In the genomic region with DNA sequence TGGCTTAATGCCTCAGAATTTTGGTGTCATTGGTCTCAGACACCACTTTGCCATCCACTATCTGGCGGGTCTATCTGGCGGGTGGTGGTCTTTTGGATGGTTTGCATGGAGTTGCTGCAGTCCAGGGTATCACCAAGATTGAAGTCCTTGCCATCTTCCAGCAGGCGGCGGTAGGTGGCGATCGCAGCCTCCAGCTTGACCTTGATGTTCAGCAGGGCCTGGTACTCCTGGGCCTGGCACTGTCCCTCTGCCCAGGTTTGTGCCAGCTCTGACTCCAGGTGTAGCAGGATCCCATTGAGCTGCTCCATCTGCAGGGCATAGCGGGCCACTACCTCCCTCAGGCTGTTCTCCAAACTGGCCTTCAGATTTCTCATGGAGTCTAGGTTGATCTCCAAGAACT, we compare ENCODE assay signal across 19 cellular contexts.
DNase-seq lines count a peak whose midpoint lies in the region; FAIRE-seq and TF ChIP-seq lines count a peak whose summit lies in the region.
"Had no signal": no experiment of that assay in that cellular context is flagged by ENCODE, and none has a peak within 500 bp of the region (broad histone marks: within the 10 kb centered on the region; RNA-seq: fewer than 3 reads in every experiment).

No MANE protein-coding gene starts in this region.

- H3K4me3 ChIP-seq in endodermal cell (ENCODE audit: low read length) (no peak overlapping the region), spleen (no peak overlapping the region)
- H3K4me3 ChIP-seq: BLaER1 treated with 17β-estradiol and CSF1 and Interleukin-3, amounts not matched to agents 10 nM and 100 nM; GM12878 had no signal

- H3K27me3 ChIP-seq in endodermal cell (ENCODE audit: control insufficient read depth, insufficient read depth, low read length, poor library complexity, severe bottlenecking) = no peaks in the 10 kb centered on the region
- no peaks in the 10 kb centered on the region for H3K27me3 ChIP-seq in spleen (replicated peaks in 1 of 7)
- H3K27me3 ChIP-seq: BLaER1 treated with 17β-estradiol and CSF1 and Interleukin-3, amounts not matched to agents 10 nM and 100 nM had no signal

- H3K9me3 Mint-ChIP-seq in endodermal cell = peaks cover 55% of the 10 kb centered on the region

- no peak overlapping the region for H3K9ac ChIP-seq in endodermal cell (ENCODE audit: extremely low read depth, low read length, poor library complexity, severe bottlenecking)
- H3K9ac ChIP-seq: BLaER1 treated with 17β-estradiol and CSF1 and Interleukin-3, amounts not matched to agents 10 nM and 100 nM had no signal

- 93 to 96% methylated on average over 4 to 7 of the region's 7 CpGs for WGBS in endodermal cell (ENCODE audit: insufficient coverage in 1 of 2, insufficient read length in 1 of 2), 2 experiments
- 89 to 98% (median 95%) methylated on average over 5 to 7 of the region's 7 CpGs for WGBS in spleen, 5 donors

- in situ Hi-C loops in SK-MEL-5 (cut with HindIII; ENCODE audit: low pct_unique_long_range_greater_than_20kb, low sequenced_read_pairs) = no loop called here

- no peak for TF ChIP-seq POLR2A in spleen (IDR thresholded peaks at IDR 0.05)

- TF ChIP-seq CTCF in 22Rv1 (IDR thresholded peaks at IDR 0.05) = peak; percentile 21; the same call in 1 of the 2 replicates
- TF ChIP-seq CTCF in endodermal cell (conservative IDR thresholded peaks at IDR 0.05) = peak; percentile 18
- TF ChIP-seq CTCF in spleen (IDR thresholded peaks at IDR 0.05 in 8 of 11, conservative IDR thresholded peaks at IDR 0.05 in 3 of 11) = no peak

- H3K4me1 ChIP-seq in endodermal cell (ENCODE audit: control insufficient read depth, insufficient read depth, low read length) (no peaks in the 10 kb centered on the region), spleen (no peaks in the 10 kb centered on the region)
- H3K4me1 ChIP-seq: BLaER1 treated with 17β-estradiol and CSF1 and Interleukin-3, amounts not matched to agents 10 nM and 100 nM had no signal

- H3K4me3 Mint-ChIP-seq in endodermal cell = no peak overlapping the region
- H3K4me3 Mint-ChIP-seq: B cell; CD4-positive, CD25-positive, alpha-beta regulatory T cell; CD8-positive, alpha-beta memory T cell had no signal

- H3K27ac Mint-ChIP-seq in endodermal cell = no peak overlapping the region
- H3K27ac Mint-ChIP-seq: B cell; CD4-positive, CD25-positive, alpha-beta regulatory T cell; CD8-positive, alpha-beta memory T cell had no signal

- H3K36me3 ChIP-seq in endodermal cell (ENCODE audit: control insufficient read depth, insufficient read depth, low read length) = no peaks in the 10 kb centered on the region
- H3K36me3 ChIP-seq in spleen = no peaks in the 10 kb centered on the region

- H3K4me1 Mint-ChIP-seq in endodermal cell = no peaks in the 10 kb centered on the region
- H3K4me1 Mint-ChIP-seq: B cell; CD4-positive, CD25-positive, alpha-beta regulatory T cell; CD8-positive, alpha-beta memory T cell had no signal

- intact Hi-C loops in spleen (cut with DNase I; ENCODE audit: low total_unique reads) = no loop called here

- DNase-seq in HT-29 (ENCODE audit: low spot score) (peak; percentile 49), SK-MEL-5 (ENCODE audit: low read depth, low spot score) (peak; percentile 57), endodermal cell (peak; percentile 62), frontal cortex (ENCODE audit: low spot score in 2 of 2) (no peak), middle frontal gyrus (ENCODE audit: extremely low spot score, low spot score) (no peak), spleen (no peak)
- DNase-seq: CD4-positive, CD25-positive, alpha-beta regulatory T cell; CD8-positive, alpha-beta memory T cell; COR-L47; DMS 273 treated with DMSO at 0.1 percent for 48 hours; DMS53; DND-41; EL; HCEC 1CT; IMR-90 had no signal

- H3K36me3 Mint-ChIP-seq in endodermal cell (ENCODE audit: low read depth) = no peaks in the 10 kb centered on the region

- no peak overlapping the region for H3K27ac ChIP-seq in 22Rv1
- H3K27ac ChIP-seq in endodermal cell (ENCODE audit: low read depth, low read length) = no peak overlapping the region
- no peak overlapping the region for H3K27ac ChIP-seq in spleen
- H3K27ac ChIP-seq: BLaER1 treated with 17β-estradiol and CSF1 and Interleukin-3, amounts not matched to agents 10 nM and 100 nM had no signal

- no peak for FAIRE-seq in frontal cortex (lab: Jason Lieb, UNC)
- FAIRE-seq: GM12878 had no signal

- peaks cover 7% of the 10 kb centered on the region for H3K9me3 ChIP-seq in endodermal cell (ENCODE audit: control insufficient read depth, low read length)
- peaks cover 0 to 64% (median 44%) of the 10 kb centered on the region in 8 donors for H3K9me3 ChIP-seq in spleen

- peaks cover 3% of the 10 kb centered on the region for H3K27me3 Mint-ChIP-seq in endodermal cell (ENCODE audit: insufficient read depth)
- H3K27me3 Mint-ChIP-seq: B cell had no signal

Comparison
In these comparisons a context has a peak if more than half of its experiments do, and no peak if none do; other contexts are left out.
1. CTCF ChIP-seq: peak in 22Rv1 (single experiment) and endodermal cell (single experiment); none in spleen (0 of 11).
2. DNase-seq: peak in HT-29 (single experiment), SK-MEL-5 (single experiment) and endodermal cell (single experiment); none in frontal cortex (0 of 2), middle frontal gyrus (single experiment) and spleen (single experiment).